In genomic region chr17:43632231-43632630, GRCh38 we compare ENCODE assay signal across 22 cellular contexts. TPM values are rescaled to one million over a fixed set of nuclear protein-coding genes. Genes with fewer than 3 reads are reported as not detected.
"Had no signal": no experiment of that assay in that cellular context is flagged by ENCODE, and none has a peak within 500 bp of the region (broad histone marks: within the 10 kb centered on the region; RNA-seq: fewer than 3 reads in every experiment).

No MANE protein-coding gene starts in this region.

- ATAC-seq: SK-N-SH treated with all-trans-retinoic acid at 6 μM for 48 hours had no signal

- FAIRE-seq: RCC 7860 had no signal

- H3K27ac ChIP-seq: HL-60, RWPE1 had no signal

- DNase-seq: KBM-7, MV-4-11, NCI-H1048, NCI-H1105, NCI-H1417, NCI-H1436 treated with DMSO at 0.1 percent for 48 hours, NCI-H1694, NCI-H187 treated with DMSO at 0.1 percent for 48 hours, NCI-H2029 treated with DMSO at 0.1 percent for 48 hours, NCI-H2171 treated with DMSO at 0.1 percent for 48 hours, NCI-H2227 treated with DMSO at 0.1 percent for 48 hours, NCI-H524 treated with DMSO at 0.1 percent for 48 hours, NCI-H69, NCI-H774, SHP77 had no signal

RNA-seq across cellular contexts. Expression of gene MEOX1, which starts 29.5 kb away (rescaled TPM):
- total RNA-seq: LHCN-M2, MCF 10A, NCI-H460 had no signal
